In the genomic region with DNA sequence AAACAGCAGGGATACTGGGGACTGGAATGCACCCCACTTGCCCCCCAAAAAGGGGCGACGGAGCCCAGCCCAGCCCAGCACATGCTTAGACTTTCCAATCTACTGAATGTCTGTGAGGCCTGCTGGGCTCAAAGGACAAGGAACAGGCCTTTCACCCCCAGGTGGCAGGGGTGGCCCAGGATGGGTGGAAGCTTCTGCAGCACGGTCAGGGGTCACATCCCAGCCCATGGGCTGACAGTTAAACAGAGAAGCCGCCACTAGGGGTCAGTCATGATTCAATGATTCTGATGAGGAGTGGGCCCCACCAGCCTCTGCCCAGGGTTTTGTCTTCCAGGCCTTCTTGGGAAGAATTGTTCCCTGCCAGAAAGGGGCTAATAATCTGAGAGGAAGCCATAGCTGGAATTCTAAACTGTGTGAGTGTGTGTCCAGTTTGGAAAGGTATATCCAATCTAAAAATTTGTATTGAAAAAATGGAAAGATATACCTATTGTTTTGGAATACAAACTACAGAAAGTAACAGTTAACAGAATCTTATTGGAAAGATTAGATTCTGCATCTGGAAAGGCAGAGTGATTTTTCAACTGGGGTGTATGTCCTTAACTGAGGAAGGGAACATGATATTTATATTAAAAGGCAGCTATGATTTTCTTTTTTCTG, we compare ENCODE assay signal across 8 cellular contexts.
DNase-seq lines count a peak whose midpoint lies in the region; ATAC-seq and TF ChIP-seq lines count a peak whose summit lies in the region.

No MANE protein-coding gene starts in this region.

- H3K36me3 ChIP-seq in DOHH2 (ENCODE audit: control insufficient read depth, low read length) = no peaks in the 10 kb centered on the region

- H3K4me3 ChIP-seq in DOHH2 (ENCODE audit: low read length) = no peak overlapping the region

- no peak overlapping the region for H3K27ac ChIP-seq in DOHH2 (ENCODE audit: low read depth, low read length)

- no peak for ATAC-seq in GM19452 (IDR thresholded peaks at IDR 0.05; ENCODE audit: unreplicated experiment)

- no peak overlapping the region for H3K4me2 ChIP-seq in DOHH2 (ENCODE audit: low read length)

- peak; percentile 76 for TF ChIP-seq CTCF in DOHH2 (IDR thresholded peaks at IDR 0.05; ENCODE audit: low read depth, low read length, poor library complexity, severe bottlenecking)

- in situ Hi-C loops in KBM-7 (cut with MboI; ENCODE audit: low pct_unique_long_range_greater_than_20kb, low sequenced_read_pairs) = no loop called here

- H3K9me3 ChIP-seq in DOHH2 (ENCODE audit: control insufficient read depth, insufficient read depth, low read length) = peaks cover under 1% of the 10 kb centered on the region; the same call in 1 of the 2 replicates

- H4K20me1 ChIP-seq in DOHH2 (ENCODE audit: control insufficient read depth, insufficient read depth, low read depth, low read length) = no peaks in the 10 kb centered on the region

- H3K4me1 ChIP-seq in DOHH2 (ENCODE audit: control insufficient read depth, low read length) = no peaks in the 10 kb centered on the region

- H3K9me2 ChIP-seq in DOHH2 (replicated peaks; ENCODE audit: control insufficient read depth, low read length) = no peaks in the 10 kb centered on the region

- DNase-seq in KBM-7 (peak; percentile 84), RPMI8226 (peak; percentile 59), amniotic epithelial cell (ENCODE audit: low read depth) (peak; percentile 28), islet precursor cell (peak; percentile 83), cortex of kidney (lab: John Stamatoyannopoulos, UW) (no peak)
- peak; percentile 50 for DNase-seq in stimulated activated CD4-positive, alpha-beta T cell treated with anti-CD3 and anti-CD28 coated beads, Interleukin-4, amount 100 ng/mL, for 24 hours

- H3F3A ChIP-seq in DOHH2 (ENCODE audit: control insufficient read depth, insufficient read depth) = no peaks in the 10 kb centered on the region

- H3K79me2 ChIP-seq in DOHH2 (ENCODE audit: control insufficient read depth, low read length) = no peaks in the 10 kb centered on the region

- no peaks in the 10 kb centered on the region for H3K27me3 ChIP-seq in DOHH2 (ENCODE audit: control insufficient read depth, low read length)
